Comparison of ENCODE assay signal across 14 cellular contexts in genomic region chr13:21686761-21687391, GRCh38. TPM values are rescaled to one million over a fixed set of nuclear protein-coding genes. Genes with fewer than 3 reads are reported as not detected.
DNase-seq lines count a peak whose midpoint lies in the region; ATAC-seq and TF ChIP-seq lines count a peak whose summit lies in the region.
"Had no signal": no experiment of that assay in that cellular context is flagged by ENCODE, and none has a peak within 500 bp of the region (broad histone marks: within the 10 kb centered on the region; RNA-seq: fewer than 3 reads in every experiment).

No MANE protein-coding gene starts in this region.

- no peak overlapping the region for H3K27ac ChIP-seq in left ventricle myocardium inferior (replicated peaks)
- H3K27ac ChIP-seq: gastrocnemius medialis had no signal

- no peak overlapping the region for H3K27ac Mint-ChIP-seq in activated naive CD4-positive, alpha-beta T cell treated with anti-CD3 and anti-CD28 coated beads, Interleukin-2, amount 50 U/mL, for 72 hours
- H3K27ac Mint-ChIP-seq: activated B cell treated with CpG ODN at 0.5 μM for 24 hours, B cell, naive B cell had no signal

- no peaks in the 10 kb centered on the region for H3K36me3 Mint-ChIP-seq in activated naive CD4-positive, alpha-beta T cell treated with anti-CD3 and anti-CD28 coated beads, Interleukin-2, amount 50 U/mL, for 72 hours
- H3K36me3 Mint-ChIP-seq: naive B cell had no signal

- intact Hi-C loops in left ventricle myocardium inferior (cut with micrococcal nuclease): no loop called here

- no peak for TF ChIP-seq CTCF in left ventricle myocardium inferior (IDR thresholded peaks at IDR 0.05; ENCODE audit: borderline replicate concordance)

- no peaks in the 10 kb centered on the region for H3K9me3 ChIP-seq in left ventricle myocardium inferior (replicated peaks)
- H3K9me3 ChIP-seq: gastrocnemius medialis had no signal

- peaks cover 25% of the 10 kb centered on the region for H3K4me1 ChIP-seq in left ventricle myocardium inferior

- H3K36me3 ChIP-seq in left ventricle myocardium inferior: no peaks in the 10 kb centered on the region
- H3K36me3 ChIP-seq: gastrocnemius medialis had no signal

- peaks cover 2% of the 10 kb centered on the region for H3K27me3 ChIP-seq in left ventricle myocardium inferior (ENCODE audit: low read depth)
- H3K27me3 ChIP-seq: gastrocnemius medialis had no signal

- H3K4me3 ChIP-seq in left ventricle myocardium inferior: no peak overlapping the region
- H3K4me3 ChIP-seq: gastrocnemius medialis had no signal

- ATAC-seq in activated naive CD4-positive, alpha-beta T cell treated with anti-CD3 and anti-CD28 coated beads, Interleukin-2, amount 50 U/mL, for 72 hours: peak; percentile 88 to 95
- ATAC-seq in GM21825 (IDR thresholded peaks at IDR 0.05; ENCODE audit: unreplicated experiment): peak; percentile 88
- peak; percentile 94 for ATAC-seq in HG03442 (IDR thresholded peaks at IDR 0.05; ENCODE audit: unreplicated experiment)
- peak; percentile 90 for ATAC-seq in stimulated activated naive CD8-positive, alpha-beta T cell treated with anti-CD3 and anti-CD28 coated beads, Interleukin-15, Interleukin-2, amounts not matched to agents 100 U/mL and 50 U/mL, for 24 hours
- ATAC-seq: gastrocnemius medialis had no signal

- no peak for DNase-seq in activated naive CD4-positive, alpha-beta T cell treated with anti-CD3 and anti-CD28 coated beads, Interleukin-2, amount 50 U/mL, for 72 hours (ENCODE audit: low spot score in 2 of 2)
- no peak for DNase-seq in activated naive CD4-positive, alpha-beta T cell treated with anti-CD3 and anti-CD28 coated beads, Interleukin-2, amount 50 U/mL, for 16 hours
- DNase-seq in stimulated activated naive CD8-positive, alpha-beta T cell treated with anti-CD3 and anti-CD28 coated beads, Interleukin-15, Interleukin-2, amounts not matched to agents 100 U/mL and 50 U/mL, for 24 hours: no peak
- DNase-seq in left ventricle myocardium inferior (no peak), activated gamma-delta T cell treated with Interleukin-2 at 50 U/mL for 16 hours (no peak), anterior cingulate cortex (lab: John Stamatoyannopoulos, UW) (no peak)
- DNase-seq: activated B cell treated with CpG ODN at 0.5 μM for 24 hours; gastrocnemius medialis; naive B cell; stimulated activated CD4-positive, alpha-beta T cell treated with anti-CD3 and anti-CD28 coated beads, Interleukin-2, amount 100 ng/mL, for 48 hours had no signal

- no peaks in the 10 kb centered on the region for H3K9me3 Mint-ChIP-seq in activated naive CD4-positive, alpha-beta T cell treated with anti-CD3 and anti-CD28 coated beads, Interleukin-2, amount 50 U/mL, for 72 hours
- H3K9me3 Mint-ChIP-seq: activated B cell treated with CpG ODN at 0.5 μM for 24 hours had no signal

RNA-seq across cellular contexts. Expression of gene FGF9, which starts 16.0 kb away (rescaled TPM):
- total RNA-seq in activated naive CD4-positive, alpha-beta T cell treated with anti-CD3 and anti-CD28 coated beads, Interleukin-2, amount 50 U/mL, for 72 hours: under 1 TPM; 0.18 to 0.54 TPM
- 12.3 TPM for total RNA-seq in left ventricle myocardium inferior
- total RNA-seq: LHCN-M2 had no signal
